In the genomic region with DNA sequence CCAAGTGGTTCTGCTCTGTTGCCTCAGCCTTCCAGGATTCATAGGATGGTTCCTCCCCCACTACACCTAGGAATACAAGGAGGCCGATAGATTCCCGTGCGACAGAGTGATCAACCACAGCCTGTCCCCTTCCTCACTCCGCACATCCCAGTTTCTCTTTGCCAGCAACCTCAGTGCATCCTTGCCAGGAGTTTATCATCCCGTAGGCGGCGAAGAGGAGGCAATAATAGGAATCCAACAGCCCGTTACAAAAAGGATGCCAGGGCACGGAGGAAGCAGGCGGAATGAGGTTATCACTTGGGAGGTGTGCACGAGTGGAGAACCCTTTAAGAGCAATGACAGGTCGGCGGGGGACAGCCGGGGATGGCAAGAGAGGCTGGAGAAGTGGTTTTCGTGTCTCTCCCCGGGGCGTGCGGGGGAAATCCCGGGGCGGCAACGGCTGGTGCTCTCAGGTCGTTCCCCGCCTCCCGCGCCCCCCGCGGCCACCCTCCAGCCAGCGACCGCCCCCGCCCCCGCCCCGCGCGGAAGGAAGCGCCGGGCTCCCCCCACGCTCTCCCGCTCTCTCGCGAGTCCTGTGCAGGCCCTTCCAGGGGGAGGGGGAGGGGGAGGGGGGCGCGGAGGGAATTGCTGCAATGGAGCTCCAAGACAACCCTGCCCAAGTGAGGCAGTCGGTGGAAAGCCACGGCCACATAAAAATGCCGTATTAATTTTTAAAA, we compare ENCODE assay signal across 8 cellular contexts. TPM values are rescaled to one million over a fixed set of nuclear protein-coding genes. Genes with fewer than 3 reads are reported as not detected.
DNase-seq lines count a peak whose midpoint lies in the region; ATAC-seq, FAIRE-seq and TF ChIP-seq lines count a peak whose summit lies in the region.

No MANE protein-coding gene starts in this region.

- H3K23ac ChIP-seq in H1 (ENCODE audit: insufficient read length), result peak overlapping the region; percentile 9

- H3K9ac ChIP-seq in H1 (replicated peaks in 1 of 4; ENCODE audit: extremely low read depth in 1 of 4, low read depth in 3 of 4, low read length in 3 of 4), result peak overlapping the region in 1 of 4 experiments; percentile 47; a peak in 2 of 7 replicates

- peak overlapping the region; percentile 4 for H3K27ac ChIP-seq in AG04450 (ENCODE audit: low read depth, low read length)
- no peak overlapping the region for H3K27ac ChIP-seq in H1 (ENCODE audit: low read depth, low read length)
- H3K27ac ChIP-seq in mesodermal cell (ENCODE audit: low read depth, low read length, severe bottlenecking), result peak overlapping the region; percentile 69

- no peak overlapping the region for H3K56ac ChIP-seq in H1 (replicated peaks; ENCODE audit: insufficient read length, low read depth, low read length)

- no peak for TF ChIP-seq POLR2A in H1 (IDR thresholded peaks at IDR 0.05; ENCODE audit: control extremely low read depth in 1 of 2, low read depth in 2 of 2, low read length in 2 of 2)

- H3K4me2 ChIP-seq in H1 (ENCODE audit: insufficient read depth in 1 of 2, low read depth in 2 of 2, low read length in 2 of 2), result peak overlapping the region; percentile 91 to 92

- no peak overlapping the region for H4K91ac ChIP-seq in H1 (replicated peaks; ENCODE audit: insufficient read length, low read length)

- ATAC-seq in GM18498 (IDR thresholded peaks at IDR 0.05; ENCODE audit: unreplicated experiment), result no peak

- no peak for DNase-seq in AG04450 (ENCODE audit: low read depth, low spot score)
- peak; percentile 48 for DNase-seq in GM19238 (ENCODE audit: insufficient read length, low spot score)
- DNase-seq in NCI-H345 treated with DMSO at 0.1 percent for 48 hours (lab: John Stamatoyannopoulos, UW; ENCODE audit: unreplicated experiment), result peak; percentile 13
- DNase-seq in activated CD8-positive, alpha-beta memory T cell treated with anti-CD3 and anti-CD28 coated beads for 48 hours (ENCODE audit: low read depth in 2 of 3, low spot score in 2 of 3), result peak; percentile 6 to 42 (median 17)
- peak in 1 of 2 experiments; percentile 55 for DNase-seq in H1 (ENCODE audit: low read depth in 1 of 2, low spot score in 2 of 2)
- peak; percentile 50 to 52 for DNase-seq in stimulated activated CD8-positive, alpha-beta memory T cell treated with anti-CD3 and anti-CD28 coated beads, Interleukin-15, amount 100 ng/mL, for 48 hours (ENCODE audit: low read depth in 2 of 2)

- peak overlapping the region; percentile 86 for H3K4me3 ChIP-seq in AG04450 (ENCODE audit: low read depth, low read length)
- H3K4me3 ChIP-seq in H1 (ENCODE audit: extremely low read depth in 1 of 4, insufficient read depth in 2 of 4, low read depth in 3 of 4, low read length in 4 of 4), result peak overlapping the region; percentile 68 to 98 (median 70)
- peak overlapping the region; percentile 92 for H3K4me3 ChIP-seq in mesodermal cell (ENCODE audit: extremely low read depth, insufficient read depth, low read length, poor library complexity, severe bottlenecking)

- peak; percentile 17; the same call in 1 of the 2 replicates for TF ChIP-seq CTCF in AG04450 (IDR thresholded peaks at IDR 0.05; ENCODE audit: low read depth, low read length)
- TF ChIP-seq CTCF in H1 (IDR thresholded peaks at IDR 0.05; ENCODE audit: control extremely low read depth in 1 of 3, insufficient read depth in 1 of 3, low read depth in 1 of 3, low read length in 3 of 3), result no peak

- POLR2A ChIA-PET in AG04450 (lab: Yijun Ruan, JAX) (interaction anchor here (1.0 to 1.3 kb wide), 2 partner anchors 11 to 53 kb away, joined by 3 to 7 read pairs; no protein-coding TSS in a partner anchor), H1 (lab: Charles Lee; ENCODE audit: partially characterized antibody) (no interaction called here)

- no peak overlapping the region for H2BK5ac ChIP-seq in H1 (ENCODE audit: low read depth, low read length)

- H2AFZ ChIP-seq in H1 (ENCODE audit: low read length), result 0 out of 2 replicates have a peak overlapping the region, but pooled peaks have one; percentile 28

- H4K5ac ChIP-seq in H1 (ENCODE audit: insufficient read length, low read depth, low read length), result no peak overlapping the region

- peak in 1 of 2 experiments; percentile 5; a peak in 2 of 4 replicates for TF ChIP-seq RAD21 in H1 (IDR thresholded peaks at IDR 0.05 in 1 of 2, conservative IDR thresholded peaks at IDR 0.05 in 1 of 2; ENCODE audit: low read depth in 2 of 2, low read length in 2 of 2)

- no peak overlapping the region for H2BK15ac ChIP-seq in H1 (ENCODE audit: low read length)

- H3K36me3 ChIP-seq in H1 (ENCODE audit: control insufficient read depth in 2 of 4, insufficient read depth in 4 of 4, low read length in 3 of 4) (no peaks in the 10 kb centered on the region), mesodermal cell (ENCODE audit: control insufficient read depth, insufficient read depth, low read length) (no peaks in the 10 kb centered on the region)

- H3K4ac ChIP-seq in H1 (replicated peaks; ENCODE audit: insufficient read length, low read depth, low read length), result no peak overlapping the region

- H3K18ac ChIP-seq in H1 (ENCODE audit: extremely low read depth, low read length), result no peak overlapping the region

- no peak overlapping the region for H2BK120ac ChIP-seq in H1 (replicated peaks; ENCODE audit: low read depth, low read length)

- FAIRE-seq in H1 (lab: Jason Lieb, UNC), result no peak

- CTCF ChIA-PET in AG04450 (lab: Charles Lee), result interaction anchor here (0.5 to 0.6 kb wide), 2 partner anchors 188 to 1740 kb away, joined by 3 read pairs; no protein-coding TSS in a partner anchor
- CTCF ChIA-PET in H1 (lab: Charles Lee; ENCODE audit: partially characterized antibody), result interaction anchor here (1.3 kb wide), 2 partner anchors 9 to 20 kb away, joined by 3 to 4 read pairs; no protein-coding TSS in a partner anchor

- no peak overlapping the region for H2AK5ac ChIP-seq in H1 (ENCODE audit: low read depth, low read length)

- no peak overlapping the region for H2BK20ac ChIP-seq in H1 (ENCODE audit: low read length)

- peaks cover 0 to 49% of the 10 kb centered on the region in 2 experiments; a peak in 2 of 4 replicates for H3K79me2 ChIP-seq in H1 (ENCODE audit: control insufficient read depth in 1 of 2, insufficient read depth in 2 of 2, low read length in 2 of 2)

- peaks cover 2% of the 10 kb centered on the region; the same call in 1 of the 2 replicates for H3K79me1 ChIP-seq in H1 (ENCODE audit: low read depth, low read length)

- H4K8ac ChIP-seq in H1 (ENCODE audit: extremely low read depth, insufficient read depth, low read length), result no peak overlapping the region

- peaks cover 0 to 2% of the 10 kb centered on the region in 2 experiments for H4K20me1 ChIP-seq in H1 (replicated peaks in 1 of 2; ENCODE audit: control insufficient read depth in 1 of 2, insufficient read depth in 2 of 2, low read length in 2 of 2)

- 2% methylated on average over 17 of the region's 45 CpGs; no CpG with 5 or more reads in 1 of the 2 experiments for WGBS in H1 (ENCODE audit: extremely low coverage in 1 of 2, insufficient coverage in 1 of 2, insufficient read length in 1 of 2, insufficient replicate concordance in 2 of 2, low coverage in 1 of 2, low lambda C conversion rate in 2 of 2, missing lambda C conversion rate in 1 of 2), 2 experiments
- 3 to 4% methylated on average over 19 to 21 of the region's 45 CpGs for WGBS in mesodermal cell (ENCODE audit: insufficient coverage in 2 of 2), 2 experiments

- H3K23me2 ChIP-seq in H1 (ENCODE audit: low read depth, low read length), result peaks cover 18% of the 10 kb centered on the region

- no peak overlapping the region for H2BK12ac ChIP-seq in H1 (ENCODE audit: low read depth, low read length)

- H3K14ac ChIP-seq in H1 (ENCODE audit: insufficient read length), result no peak overlapping the region

- H3K4me1 ChIP-seq in H1 (replicated peaks in 1 of 4; ENCODE audit: control insufficient read depth in 3 of 4, insufficient read depth in 4 of 4, low read length in 3 of 4) (peaks cover 0 to 9% (median 5%) of the 10 kb centered on the region in 4 experiments; a peak in 6 of 7 replicates), mesodermal cell (ENCODE audit: control insufficient read depth, insufficient read depth, low read length, poor library complexity, severe bottlenecking) (peaks cover 8% of the 10 kb centered on the region)

- peaks cover 3% of the 10 kb centered on the region; the same call in 1 of the 2 replicates for H3K9me3 ChIP-seq in AG04450 (ENCODE audit: control insufficient read depth, insufficient read depth, low read length)
- no peaks in the 10 kb centered on the region for H3K9me3 ChIP-seq in H1 (ENCODE audit: insufficient read depth in 2 of 2, low read depth in 1 of 2, low read length in 1 of 2)
- H3K9me3 ChIP-seq in mesodermal cell (ENCODE audit: control insufficient read depth, low read length), result no peaks in the 10 kb centered on the region

- H3K27me3 ChIP-seq in AG04450 (ENCODE audit: control insufficient read depth, insufficient read depth, low read length), result no peaks in the 10 kb centered on the region
- peaks cover 0 to 7% (median 3%) of the 10 kb centered on the region in 4 experiments; a peak in 3 of 7 replicates for H3K27me3 ChIP-seq in H1 (replicated peaks in 1 of 4; ENCODE audit: control insufficient read depth in 3 of 4, extremely low read depth in 1 of 4, insufficient read depth in 3 of 4, low read length in 3 of 4)

- no peak for TF ChIP-seq EP300 in H1 (IDR thresholded peaks at IDR 0.05; ENCODE audit: borderline replicate concordance in 1 of 2, low read depth in 2 of 2, low read length in 2 of 2)

TF ChIP-seq in H1, 55 proteins besides CTCF, POLR2A, EP300 and RAD21 (continues in another document):
- TF ChIP-seq KDM1A (IDR thresholded peaks at IDR 0.05; ENCODE audit: borderline replicate concordance, low read length) (peak; percentile 67; the same call in 1 of the 2 replicates), KDM5A (IDR thresholded peaks at IDR 0.05; ENCODE audit: low read length) (no peak), ASH2L (IDR thresholded peaks at IDR 0.05; ENCODE audit: low read length) (peak; percentile 72), KDM4A (IDR thresholded peaks at IDR 0.05; ENCODE audit: low read depth, low read length, severe bottlenecking) (peak; percentile 78), SIRT6 (IDR thresholded peaks at IDR 0.05; ENCODE audit: low read length) (no peak), YY1 (IDR thresholded peaks at IDR 0.05; ENCODE audit: low read depth, low read length) (0 out of 2 replicates have a peak, but pooled peaks have one; percentile 12)

RNA-seq across cellular contexts. Expression of a gene that starts 1.6 kb away (rescaled TPM):
- 32.5 and 38.7 TPM in 2 replicates for polyA plus RNA-seq in AG04450 (2011; rRNA removed)
- 53.4 and 87.6 TPM in 2 replicates for polyA minus RNA-seq in AG04450 (2011; rRNA and poly(A)+ RNA removed)
- 35.0 and 38.0 TPM in 2 replicates for total RNA-seq in H1 (2021; fragmentation: NEBNext Ultra II Directional; extraction: Animal tissue kit (Norgen Biotek cat#: 25700))
- 4.5 and 7.9 TPM in 2 replicates for polyA plus RNA-seq in H1 (2011; rRNA removed)
- 7.1 TPM for polyA plus RNA-seq in H1 (2011; cell fraction: cytosol; rRNA removed)
- polyA plus RNA-seq in H1 (2011; cell fraction: nucleus; rRNA removed), result 5.1 TPM
- 16.7 to 34.7 TPM (median 18.4 TPM) in 4 replicates for polyA plus RNA-seq in H1 (2012, experiment 1 of 2)
- polyA plus RNA-seq in H1 (2012, experiment 2 of 2), result 2.2 TPM
- polyA plus RNA-seq in H1 (2013, experiment 1 of 2), result 41.8 TPM
- polyA plus RNA-seq in H1 (2013, experiment 2 of 2), result 38.8 TPM
- polyA minus RNA-seq in H1 (2011; rRNA and poly(A)+ RNA removed), result 26.1 and 33.7 TPM in 2 replicates
- 17.2 TPM for polyA minus RNA-seq in H1 (2011; cell fraction: cytosol; rRNA and poly(A)+ RNA removed)
- polyA minus RNA-seq in H1 (2011; cell fraction: nucleus; rRNA and poly(A)+ RNA removed), result 35.4 TPM
- 26.9 TPM for polyA plus RNA-seq in mesodermal cell (2013, experiment 1 of 2)
- 28.0 TPM for polyA plus RNA-seq in mesodermal cell (2013, experiment 2 of 2)
